In genomic region chr3:62368705-62369475, GRCh38 we compare ENCODE assay signal across 15 cellular contexts. TPM values are rescaled to one million over a fixed set of nuclear protein-coding genes. Genes with fewer than 3 reads are reported as not detected.
DNase-seq lines count a peak whose midpoint lies in the region; ATAC-seq, FAIRE-seq and TF ChIP-seq lines count a peak whose summit lies in the region.
"Had no signal": no experiment of that assay in that cellular context is flagged by ENCODE, and none has a peak within 500 bp of the region (broad histone marks: within the 10 kb centered on the region; RNA-seq: fewer than 3 reads in every experiment).

No MANE protein-coding gene starts in this region.

- CTCF ChIA-PET in activated CD4-positive, alpha-beta T cell treated with anti-CD3 and anti-CD28 coated beads, Interleukin-2, amount 10 ng/mL, durations not matched to agents 7 days and 5 days (lab: Charles Lee) = interaction anchor here (1.7 kb wide), 1 partner anchor 12 kb away, joined by 4 read pairs; no protein-coding TSS in a partner anchor

- H3K4me1 ChIP-seq in astrocyte (ENCODE audit: insufficient read depth, low read length) = peaks cover 3% of the 10 kb centered on the region
- peaks cover 41% of the 10 kb centered on the region for H3K4me1 ChIP-seq in smooth muscle cell (ENCODE audit: low read depth)
- H3K4me1 ChIP-seq in sigmoid colon = peaks cover 0 to 53% (median 45%) of the 10 kb centered on the region in 4 donors

- intact Hi-C loops in sigmoid colon (cut with DNase I) = no loop called here

- peaks cover 3% of the 10 kb centered on the region for H3K36me3 Mint-ChIP-seq in activated CD4-positive, alpha-beta T cell treated with anti-CD3 and anti-CD28 coated beads, Interleukin-2, amount 10 ng/mL, durations not matched to agents 7 days and 5 days (ENCODE audit: low read depth)
- H3K36me3 Mint-ChIP-seq in astrocyte (ENCODE audit: low read depth, unreplicated experiment) = peaks cover 1% of the 10 kb centered on the region

- no peaks in the 10 kb centered on the region for H3K79me2 ChIP-seq in astrocyte (ENCODE audit: insufficient read depth, low read length)
- H3K79me2 ChIP-seq in smooth muscle cell (ENCODE audit: low read depth) = no peaks in the 10 kb centered on the region

- POLR2A ChIA-PET in activated CD4-positive, alpha-beta T cell treated with anti-CD3 and anti-CD28 coated beads, Interleukin-2, amount 10 ng/mL, durations not matched to agents 7 days and 5 days (lab: Charles Lee) = no interaction called here

- H3K4me1 Mint-ChIP-seq in activated CD4-positive, alpha-beta T cell treated with anti-CD3 and anti-CD28 coated beads, Interleukin-2, amount 10 ng/mL, durations not matched to agents 7 days and 5 days = no peaks in the 10 kb centered on the region
- peaks cover 2% of the 10 kb centered on the region for H3K4me1 Mint-ChIP-seq in astrocyte (ENCODE audit: low read depth, unreplicated experiment)

- TF ChIP-seq CTCF in astrocyte (IDR thresholded peaks at IDR 0.05; ENCODE audit: insufficient read depth, low read depth, low read length) = no peak
- no peak for TF ChIP-seq CTCF in smooth muscle cell (IDR thresholded peaks at IDR 0.05; ENCODE audit: borderline replicate concordance, insufficient read depth, poor library complexity, severe bottlenecking)
- no peak for TF ChIP-seq CTCF in sigmoid colon (IDR thresholded peaks at IDR 0.05)

- H3K27ac Mint-ChIP-seq in activated CD4-positive, alpha-beta T cell treated with anti-CD3 and anti-CD28 coated beads, Interleukin-2, amount 10 ng/mL, durations not matched to agents 7 days and 5 days = peak overlapping the region; percentile 14
- H3K27ac Mint-ChIP-seq in astrocyte (ENCODE audit: unreplicated experiment) = no peak overlapping the region

- DNase-seq in activated CD4-positive, alpha-beta T cell treated with anti-CD3 and anti-CD28 coated beads, Interleukin-2, amount 10 ng/mL, durations not matched to agents 7 days and 5 days = no peak
- no peak for DNase-seq in activated CD4-positive, alpha-beta T cell treated with anti-CD3 and anti-CD28 coated beads, Interleukin-2, amount 50 U/mL, for 1 hour
- DNase-seq in astrocyte (ENCODE audit: low read depth) (no peak), iPS-NIHi11 (ENCODE audit: low spot score) (peak; percentile 57), smooth muscle cell (lab: John Stamatoyannopoulos, UW; ENCODE audit: unreplicated experiment) (no peak), sigmoid colon (no peak), H4 (ENCODE audit: low spot score) (no peak)
- DNase-seq: ACHN; cerebellar nuclear complex; NCI-H2107; Peyer's patch; stimulated activated CD4-positive, alpha-beta T cell treated with anti-CD3 and anti-CD28 coated beads, Interleukin-12 subunit alpha, Interleukin-12 subunit beta, amount 100 ng/mL, for 4 hours had no signal

- TF ChIP-seq EP300 in sigmoid colon (IDR thresholded peaks at IDR 0.05) = no peak

- peak overlapping the region; percentile 56 for H2AFZ ChIP-seq in astrocyte (ENCODE audit: low read depth, low read length)
- no peak overlapping the region for H2AFZ ChIP-seq in smooth muscle cell (ENCODE audit: low read depth)

- ATAC-seq in HG03432 (IDR thresholded peaks at IDR 0.05; ENCODE audit: unreplicated experiment) = no peak

- WGBS in smooth muscle cell (ENCODE audit: low lambda C conversion rate) = 3% methylated on average over 57 of the region's 58 CpGs
- 5 to 9% methylated on average over 58 of the region's 58 CpGs for WGBS in sigmoid colon, 2 donors

- TF ChIP-seq POLR2A in sigmoid colon (IDR thresholded peaks at IDR 0.05) = no peak

- H3K9me3 ChIP-seq in astrocyte (ENCODE audit: insufficient read depth, low read depth, low read length) (peaks cover 3% of the 10 kb centered on the region), smooth muscle cell (replicated peaks; ENCODE audit: low read depth) (no peaks in the 10 kb centered on the region), sigmoid colon (no peaks in the 10 kb centered on the region)
- H3K9me3 ChIP-seq: Peyer's patch had no signal

- H3K4me3 Mint-ChIP-seq in activated CD4-positive, alpha-beta T cell treated with anti-CD3 and anti-CD28 coated beads, Interleukin-2, amount 10 ng/mL, durations not matched to agents 7 days and 5 days = no peak overlapping the region
- no peak overlapping the region for H3K4me3 Mint-ChIP-seq in astrocyte (ENCODE audit: unreplicated experiment)

- peak overlapping the region; percentile 65 for H3K4me2 ChIP-seq in astrocyte (ENCODE audit: low read length)
- H3K4me2 ChIP-seq in smooth muscle cell = peak overlapping the region; percentile 48

- peaks cover 88% of the 10 kb centered on the region for H3K27me3 Mint-ChIP-seq in activated CD4-positive, alpha-beta T cell treated with anti-CD3 and anti-CD28 coated beads, Interleukin-2, amount 10 ng/mL, durations not matched to agents 7 days and 5 days
- H3K27me3 Mint-ChIP-seq in astrocyte (ENCODE audit: low read depth, unreplicated experiment) = peaks cover 88% of the 10 kb centered on the region

- FAIRE-seq in astrocyte (lab: Jason Lieb, UNC) = no peak
- FAIRE-seq: frontal cortex, G401.6 had no signal

- no peaks in the 10 kb centered on the region for H3K36me3 ChIP-seq in astrocyte (ENCODE audit: insufficient read depth, low read length)
- no peaks in the 10 kb centered on the region for H3K36me3 ChIP-seq in smooth muscle cell (ENCODE audit: low read depth)
- H3K36me3 ChIP-seq in sigmoid colon = no peaks in the 10 kb centered on the region
- H3K36me3 ChIP-seq: Peyer's patch had no signal

- no peak overlapping the region for H3K27ac ChIP-seq in astrocyte (ENCODE audit: low read depth, low read length)
- no peak overlapping the region for H3K27ac ChIP-seq in smooth muscle cell (ENCODE audit: low read depth)
- no peak overlapping the region for H3K27ac ChIP-seq in sigmoid colon
- H3K27ac ChIP-seq: Peyer's patch had no signal

- H3K9ac ChIP-seq in astrocyte (ENCODE audit: low read length) (no peak overlapping the region), smooth muscle cell (ENCODE audit: low read depth) (no peak overlapping the region)

- H3K9me3 Mint-ChIP-seq in activated CD4-positive, alpha-beta T cell treated with anti-CD3 and anti-CD28 coated beads, Interleukin-2, amount 10 ng/mL, durations not matched to agents 7 days and 5 days = peaks cover 3% of the 10 kb centered on the region
- peaks cover 17% of the 10 kb centered on the region for H3K9me3 Mint-ChIP-seq in astrocyte (ENCODE audit: unreplicated experiment)

- H4K20me1 ChIP-seq in astrocyte (ENCODE audit: insufficient read depth, low read length) (peaks cover 4% of the 10 kb centered on the region), smooth muscle cell (ENCODE audit: low read depth) (no peaks in the 10 kb centered on the region)

- no peaks in the 10 kb centered on the region for H3F3A ChIP-seq in smooth muscle cell (ENCODE audit: low read depth)

- peak overlapping the region; percentile 17 for H3K4me3 ChIP-seq in astrocyte (ENCODE audit: insufficient read depth, low read depth, low read length)
- H3K4me3 ChIP-seq in smooth muscle cell = no peak overlapping the region
- H3K4me3 ChIP-seq in sigmoid colon = peak overlapping the region in 2 of 4 donors; percentile 20 to 28

- H3K27me3 ChIP-seq in astrocyte (ENCODE audit: insufficient read depth, low read length) = peaks cover 91% of the 10 kb centered on the region
- H3K27me3 ChIP-seq in smooth muscle cell (ENCODE audit: low read depth) = peaks cover 100% of the 10 kb centered on the region
- H3K27me3 ChIP-seq in sigmoid colon = peaks cover 54 to 92% (median 73%) of the 10 kb centered on the region in 3 donors

RNA-seq across cellular contexts. Expression of gene FEZF2, which starts 4.5 kb away (rescaled TPM):
- not detected for total RNA-seq in activated CD4-positive, alpha-beta T cell treated with anti-CD3 and anti-CD28 coated beads, Interleukin-2, amount 10 ng/mL, durations not matched to agents 7 days and 5 days
- total RNA-seq in astrocyte = not detected in 2 replicates
- total RNA-seq in smooth muscle cell = not detected in 2 replicates
- not detected in 2 replicates for polyA plus RNA-seq in smooth muscle cell
- total RNA-seq in sigmoid colon = not detected
- polyA plus RNA-seq in sigmoid colon = not detected
- total RNA-seq in H4 (2014; rRNA removed; shearing (Covaris generic)) = not detected in 2 replicates
- total RNA-seq: Peyer's patch had no signal
